In genomic region chr10:126944191-126944590, GRCh38 we compare ENCODE assay signal across 28 cellular contexts. TPM values are rescaled to one million over a fixed set of nuclear protein-coding genes. Genes with fewer than 3 reads are reported as not detected.
"Had no signal": no experiment of that assay in that cellular context is flagged by ENCODE, and none has a peak within 500 bp of the region (broad histone marks: within the 10 kb centered on the region; RNA-seq: fewer than 3 reads in every experiment).

No MANE protein-coding gene starts in this region.

- H3K27me3 Mint-ChIP-seq: dendritic cell treated with granulocyte-macrophage colony-stimulating factor and Interleukin-4, amounts not matched to agents 40 ng/mL and 50 ng/mL, for 4 days; memory B cell had no signal

- H3K4me3 Mint-ChIP-seq: dendritic cell treated with granulocyte-macrophage colony-stimulating factor and Interleukin-4, amounts not matched to agents 40 ng/mL and 50 ng/mL, for 4 days; immature natural killer cell; memory B cell; nephron; stimulated activated effector memory CD8-positive, alpha-beta T cell treated with anti-CD3 and anti-CD28 coated beads, Interleukin-12 subunit alpha, Interleukin-12 subunit beta, amount 100 ng/mL, for 72 hours had no signal

- DNase-seq: colonic mucosa; effector CD8-positive, alpha-beta T cell; erythroblast; esophagus squamous epithelium; foreskin melanocyte; hypothalamus; immature natural killer cell; kidney glomerular epithelial cell; left colon; midbrain; naive thymus-derived CD4-positive, alpha-beta T cell; nucleus accumbens; psoas muscle; right cardiac atrium; sigmoid colon; stimulated activated CD4-positive, alpha-beta T cell treated with anti-CD3 and anti-CD28 coated beads, Interleukin-2, amount 100 ng/mL, for 24 hours; stimulated activated CD4-positive, alpha-beta T cell treated with anti-CD3 and anti-CD28 coated beads, Interleukin-4, amount 100 ng/mL, for 24 hours; stimulated activated naive CD4-positive, alpha-beta T cell treated with Interleukin-2 at 50 U/mL for 16 hours; stomach; testis; tibial artery; upper lobe of right lung; uterus had no signal

- H3K4me3 ChIP-seq: colonic mucosa, esophagus squamous epithelium, lung, psoas muscle, sigmoid colon, stomach, testis, tibial artery, upper lobe of right lung, uterus had no signal

- H3K4me1 ChIP-seq: colonic mucosa, esophagus squamous epithelium, psoas muscle, testis, upper lobe of right lung, uterus had no signal

- H3K36me3 ChIP-seq: colonic mucosa, sigmoid colon, stomach, tibial artery, upper lobe of right lung, uterus had no signal

- H3K4me1 Mint-ChIP-seq: immature natural killer cell; memory B cell; naive thymus-derived CD4-positive, alpha-beta T cell; nephron; stimulated activated effector memory CD8-positive, alpha-beta T cell treated with anti-CD3 and anti-CD28 coated beads, Interleukin-12 subunit alpha, Interleukin-12 subunit beta, amount 100 ng/mL, for 72 hours had no signal

- H3K36me3 Mint-ChIP-seq: immature natural killer cell; memory B cell; naive thymus-derived CD4-positive, alpha-beta T cell; stimulated activated effector memory CD8-positive, alpha-beta T cell treated with anti-CD3 and anti-CD28 coated beads, Interleukin-12 subunit alpha, Interleukin-12 subunit beta, amount 100 ng/mL, for 72 hours had no signal

- H3K27ac Mint-ChIP-seq: dendritic cell treated with granulocyte-macrophage colony-stimulating factor and Interleukin-4, amounts not matched to agents 40 ng/mL and 50 ng/mL, for 4 days; immature natural killer cell; memory B cell; naive thymus-derived CD4-positive, alpha-beta T cell; nephron; stimulated activated effector memory CD8-positive, alpha-beta T cell treated with anti-CD3 and anti-CD28 coated beads, Interleukin-12 subunit alpha, Interleukin-12 subunit beta, amount 100 ng/mL, for 72 hours had no signal

- H3K27ac ChIP-seq: colonic mucosa, esophagus squamous epithelium, psoas muscle, sigmoid colon, stomach, testis, tibial artery, upper lobe of right lung, uterus had no signal

- H3K9me3 ChIP-seq: colonic mucosa, esophagus squamous epithelium, psoas muscle, sigmoid colon, stomach, testis, tibial artery, upper lobe of right lung, uterus had no signal

- H3K27me3 ChIP-seq: colonic mucosa, esophagus squamous epithelium, sigmoid colon, stomach, testis, tibial artery, upper lobe of right lung, uterus had no signal

- H3K9me3 Mint-ChIP-seq: dendritic cell treated with granulocyte-macrophage colony-stimulating factor and Interleukin-4, amounts not matched to agents 40 ng/mL and 50 ng/mL, for 4 days had no signal

RNA-seq across cellular contexts. Expression of gene DOCK1, which starts 39.0 kb away (rescaled TPM):
- polyA plus RNA-seq: naive thymus-derived CD4-positive, alpha-beta T cell had no signal
